In genomic region chr5:61386062-61386800, GRCh38 we compare ENCODE assay signal across 2 cellular contexts.
TF ChIP-seq lines count a peak whose summit lies in the region.

No MANE protein-coding gene starts in this region.

TF ChIP-seq in SK-N-SH treated with all-trans-retinoic acid at 6 μM for 48 hours, 23 proteins besides CTCF, POLR2A, EP300 and RAD21 (continued from another document):
- TF ChIP-seq PATZ1 (CRISPR knock-in tag; IDR thresholded peaks at IDR 0.05; ENCODE audit: borderline replicate concordance) = no peak

TF ChIP-seq in SK-N-SH, 30 proteins besides CTCF, POLR2A, EP300 and RAD21 (continued from another document):
- TF ChIP-seq FOXJ3 (CRISPR knock-in tag; IDR thresholded peaks at IDR 0.05) (no peak), SMC3 (IDR thresholded peaks at IDR 0.05; ENCODE audit: low read depth, low read length) (no peak), PBX3 (IDR thresholded peaks at IDR 0.05) (no peak)
